ENCODE assay signal across 1 cellular context in the genomic region with DNA sequence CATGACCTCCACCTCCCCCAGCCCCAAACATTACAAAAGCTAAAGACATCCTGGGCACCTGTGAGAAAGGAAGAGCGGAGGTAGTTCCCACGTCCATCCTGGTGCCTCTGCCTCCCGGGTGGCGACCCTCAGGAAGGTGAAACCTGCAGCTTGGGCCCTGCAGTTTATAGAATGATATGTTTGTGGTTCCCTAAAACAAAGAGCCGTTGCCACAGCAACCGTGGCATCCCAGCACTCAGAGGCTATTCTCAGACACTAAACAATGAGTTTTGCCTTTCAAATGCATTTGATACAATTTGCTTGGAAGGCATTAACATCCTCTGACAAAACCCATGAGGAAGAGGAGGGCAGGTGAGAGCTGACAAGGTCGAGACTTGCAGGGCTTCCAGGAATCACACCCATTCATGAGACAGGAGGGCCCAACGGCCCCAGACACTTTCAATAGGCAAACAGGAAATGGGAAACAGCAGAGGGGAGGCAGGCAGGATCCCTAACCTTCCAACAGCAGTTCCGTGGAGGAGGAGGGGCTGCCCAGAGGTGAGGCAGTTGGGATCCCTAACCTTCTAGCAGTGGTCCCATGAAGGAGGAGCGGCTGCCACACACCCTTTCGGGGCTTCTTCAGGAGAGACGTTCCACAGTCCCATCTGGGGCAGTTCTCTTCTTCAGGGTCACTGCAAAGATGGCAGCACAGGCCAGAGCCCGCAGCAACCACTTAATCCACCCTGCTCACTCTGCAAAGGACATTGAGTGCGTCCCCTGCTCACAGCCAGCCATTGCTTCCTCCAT.
TF ChIP-seq lines count a peak whose summit lies in the region.

No MANE protein-coding gene starts in this region.

TF ChIP-seq in K562, 482 proteins besides CTCF, POLR2A, EP300 and RAD21:
- TF ChIP-seq MYC (IDR thresholded peaks at IDR 0.05; ENCODE audit: low read depth, low read length) (no peak), MYC (CRISPR knock-in tag; IDR thresholded peaks at IDR 0.05; ENCODE audit: borderline replicate concordance, low read depth) (no peak), RFX1 (IDR thresholded peaks at IDR 0.05) (peak; percentile 43; the same call in 1 of the 2 replicates)
